In genomic region chr15:89633585-89633984, GRCh38 we compare ENCODE assay signal across 12 cellular contexts. TPM values are rescaled to one million over a fixed set of nuclear protein-coding genes. Genes with fewer than 3 reads are reported as not detected.
DNase-seq lines count a peak whose midpoint lies in the region; ATAC-seq and TF ChIP-seq lines count a peak whose summit lies in the region.
"Had no signal": no experiment of that assay in that cellular context is flagged by ENCODE, and none has a peak within 500 bp of the region (broad histone marks: within the 10 kb centered on the region; RNA-seq: fewer than 3 reads in every experiment).

No MANE protein-coding gene starts in this region.

- dilution Hi-C loops in mammary epithelial cell (cut with HindIII; ENCODE audit: low sequenced_read_pairs), result loop anchor here (5.0 kb wide), 1 partner anchor 56 kb away; the partner anchor contains the start of gene TICRR

- H3K36me3 ChIP-seq in Caco-2 (ENCODE audit: control insufficient read depth, insufficient read depth, low read length) (no peaks in the 10 kb centered on the region; the same call in 1 of the 2 replicates), mammary epithelial cell (ENCODE audit: insufficient read depth, low read length) (peaks cover 19% of the 10 kb centered on the region)

- no peaks in the 10 kb centered on the region for H3K79me2 ChIP-seq in mammary epithelial cell (ENCODE audit: insufficient read depth, low read length)

- H3K27me3 ChIP-seq in Caco-2 (replicated peaks; ENCODE audit: control insufficient read depth, insufficient read depth, low read length) (no peaks in the 10 kb centered on the region), mammary epithelial cell (ENCODE audit: insufficient read depth, low read length) (no peaks in the 10 kb centered on the region)

- H3K27me3 Mint-ChIP-seq in Caco-2 (ENCODE audit: insufficient read depth, unreplicated experiment), result no peaks in the 10 kb centered on the region
- no peaks in the 10 kb centered on the region for H3K27me3 Mint-ChIP-seq in activated T-cell treated with anti-CD3 and anti-CD28 coated beads, Interleukin-2, amount 50 U/mL, for 72 hours (ENCODE audit: low read depth)
- H3K27me3 Mint-ChIP-seq: CD4-positive, alpha-beta T cell had no signal

- intact Hi-C loops in Caco-2 (cut with micrococcal nuclease; ENCODE audit: unreplicated experiment), result no loop called here
- intact Hi-C loops in mammary epithelial cell (cut with micrococcal nuclease), result no loop called here

- H3K9me3 ChIP-seq in Caco-2 (0 out of 2 replicates have a peak, but pooled peaks cover 3% of the 10 kb centered on the region), mammary epithelial cell (replicated peaks; ENCODE audit: insufficient read depth, low read length) (peaks cover 6% of the 10 kb centered on the region)

- peak overlapping the region; percentile 15 for H3K27ac Mint-ChIP-seq in Caco-2 (ENCODE audit: unreplicated experiment)
- H3K27ac Mint-ChIP-seq in activated T-cell treated with anti-CD3 and anti-CD28 coated beads, Interleukin-2, amount 50 U/mL, for 72 hours, result no peak overlapping the region
- H3K27ac Mint-ChIP-seq: CD4-positive, alpha-beta T cell had no signal

- WGBS in mammary epithelial cell (ENCODE audit: low coverage, missing lambda C conversion rate), result 97% methylated on average over 22 of the region's 23 CpGs

- in situ Hi-C loops in mammary epithelial cell (cut with MboI; ENCODE audit: low sequenced_read_pairs in 2 of 2), result no loop called here

- TF ChIP-seq CTCF in Caco-2 (IDR thresholded peaks at IDR 0.05; ENCODE audit: insufficient read depth in 1 of 2, low read depth in 1 of 2, low read length in 1 of 2, severe bottlenecking in 1 of 2, unreplicated experiment in 1 of 2) (no peak), mammary epithelial cell (conservative IDR thresholded peaks at IDR 0.05 in 1 of 2, IDR thresholded peaks at IDR 0.05 in 1 of 2; ENCODE audit: extremely low read depth in 1 of 2, insufficient read depth in 1 of 2, low read depth in 1 of 2, low read length in 2 of 2) (no peak)

- no TSS peak for BruUV-seq in Caco-2 (replicated peaks; lab: Mats Ljungman, UMichigan)
- BruUV-seq in mammary epithelial cell (replicated peaks; lab: Mats Ljungman, UMichigan), result no TSS peak

- no peak for ATAC-seq in activated T-cell treated with anti-CD3 and anti-CD28 coated beads, Interleukin-2, amount 50 U/mL, for 72 hours (replicated peaks in 1 of 2)

- H3K4me1 Mint-ChIP-seq in Caco-2 (ENCODE audit: low read depth, unreplicated experiment), result no peaks in the 10 kb centered on the region
- H3K4me1 Mint-ChIP-seq in activated T-cell treated with anti-CD3 and anti-CD28 coated beads, Interleukin-2, amount 50 U/mL, for 72 hours (ENCODE audit: low read depth), result no peaks in the 10 kb centered on the region

- POLR2A ChIA-PET in Caco-2 (lab: Charles Lee), result no interaction called here

- no peaks in the 10 kb centered on the region for H3K4me1 ChIP-seq in Caco-2
- H3K4me1 ChIP-seq in mammary epithelial cell (ENCODE audit: insufficient read depth, low read length), result no peaks in the 10 kb centered on the region

- no peak overlapping the region for H3K4me3 Mint-ChIP-seq in Caco-2 (ENCODE audit: unreplicated experiment)
- no peak overlapping the region for H3K4me3 Mint-ChIP-seq in activated T-cell treated with anti-CD3 and anti-CD28 coated beads, Interleukin-2, amount 50 U/mL, for 72 hours
- H3K4me3 Mint-ChIP-seq: CD4-positive, alpha-beta T cell had no signal

- H3K9me3 Mint-ChIP-seq in Caco-2 (ENCODE audit: unreplicated experiment), result peaks cover 9% of the 10 kb centered on the region
- peaks cover 0 to 2% of the 10 kb centered on the region in 2 donors for H3K9me3 Mint-ChIP-seq in activated T-cell treated with anti-CD3 and anti-CD28 coated beads, Interleukin-2, amount 50 U/mL, for 72 hours
- H3K9me3 Mint-ChIP-seq: CD4-positive, alpha-beta T cell had no signal

- DNase-seq in Caco-2 (no peak), HuH-7.5 (ENCODE audit: low spot score) (peak; percentile 4), iPS-NIHi7 (ENCODE audit: extremely low spot score) (peak; percentile 9), mammary epithelial cell (no peak), SHP77 (lab: John Stamatoyannopoulos, UW) (no peak)
- DNase-seq in activated T-cell treated with anti-CD3 and anti-CD28 coated beads, Interleukin-2, amount 50 U/mL, for 72 hours, result no peak
- DNase-seq: Calu3; CD4-positive, alpha-beta T cell; GOT3; KG1; MV-4-11; NCI-H1694 treated with DMSO at 0.1 percent for 48 hours had no signal

- no peak overlapping the region for H3K4me3 ChIP-seq in Caco-2 (ENCODE audit: low read depth, low read length)
- no peak overlapping the region for H3K4me3 ChIP-seq in mammary epithelial cell (replicated peaks in 1 of 3; ENCODE audit: insufficient read depth in 1 of 3, low read depth in 2 of 3, low read length in 3 of 3)

- CTCF ChIA-PET in Caco-2 (lab: Charles Lee), result no interaction called here
- CTCF ChIA-PET in mammary epithelial cell (lab: Charles Lee; ENCODE audit: low non-redundant PET), result no interaction called here

- H3K36me3 Mint-ChIP-seq in Caco-2 (ENCODE audit: insufficient read depth, unreplicated experiment), result peaks cover 59% of the 10 kb centered on the region
- peaks cover 5 to 9% of the 10 kb centered on the region in 2 donors for H3K36me3 Mint-ChIP-seq in activated T-cell treated with anti-CD3 and anti-CD28 coated beads, Interleukin-2, amount 50 U/mL, for 72 hours (ENCODE audit: insufficient read depth in 2 of 2)

- H3K27ac ChIP-seq in mammary epithelial cell (ENCODE audit: insufficient read depth, low read depth, low read length), result no peak overlapping the region

- no peak overlapping the region for H3K9ac ChIP-seq in mammary epithelial cell (ENCODE audit: insufficient read depth, low read length)

- no peak overlapping the region for H2AFZ ChIP-seq in mammary epithelial cell (ENCODE audit: low read depth, low read length)

- H3K4me2 ChIP-seq in mammary epithelial cell (ENCODE audit: insufficient read depth, low read depth, low read length), result no peak overlapping the region

- no peaks in the 10 kb centered on the region for H4K20me1 ChIP-seq in mammary epithelial cell (ENCODE audit: insufficient read depth, low read length)

RNA-seq across cellular contexts. Expression of gene KIF7, which starts 21.7 kb away (rescaled TPM):
- 8.2 TPM in 2 replicates for total RNA-seq in Caco-2 (2022)
- total RNA-seq in mammary epithelial cell, result 10 to 100 TPM in 1 of 2 donors, 1 to 10 TPM in 1; 4.4 to 10.2 TPM
- 1.5 TPM for polyA plus RNA-seq in mammary epithelial cell
- polyA minus RNA-seq in mammary epithelial cell, result 0.52 TPM
- total RNA-seq in activated T-cell treated with anti-CD3 and anti-CD28 coated beads, Interleukin-2, amount 50 U/mL, for 72 hours, result 1 to 10 TPM; 1.4 to 1.8 TPM

RNA-seq across cellular contexts. Expression of gene PLIN1, which starts 45.6 kb away (rescaled TPM):
- total RNA-seq in Caco-2 (2022), result not detected in 2 replicates
- under 1 TPM; 0.17 to 0.31 TPM for total RNA-seq in mammary epithelial cell
- polyA plus RNA-seq in mammary epithelial cell, result 0.08 TPM
- polyA minus RNA-seq in mammary epithelial cell, result not detected
- total RNA-seq in activated T-cell treated with anti-CD3 and anti-CD28 coated beads, Interleukin-2, amount 50 U/mL, for 72 hours, result 1 to 10 TPM in 1 of 2 donors, under 1 TPM in 1; 0.88 to 1.3 TPM

RNA-seq across cellular contexts. Expression of gene PEX11A, which starts 57.0 kb away (rescaled TPM):
- 3.7 and 4.1 TPM in 2 replicates for total RNA-seq in Caco-2 (2022)
- total RNA-seq in mammary epithelial cell, result 1 to 10 TPM; 4.3 to 7.3 TPM
- 4.9 TPM for polyA plus RNA-seq in mammary epithelial cell
- polyA minus RNA-seq in mammary epithelial cell, result not detected
- total RNA-seq in activated T-cell treated with anti-CD3 and anti-CD28 coated beads, Interleukin-2, amount 50 U/mL, for 72 hours, result 1 to 10 TPM; 4.0 to 7.3 TPM

RNA-seq across cellular contexts. Expression of gene WDR93, which starts 57.0 kb away (rescaled TPM):
- total RNA-seq in Caco-2 (2022) (0.16 TPM in 1 of 2 replicates, not detected in the other), mammary epithelial cell (under 1 TPM in 1 of 2 donors, not detected in 1; 0.17 TPM)
- 0.03 TPM for polyA plus RNA-seq in mammary epithelial cell
- polyA minus RNA-seq in mammary epithelial cell, result not detected
- total RNA-seq in activated T-cell treated with anti-CD3 and anti-CD28 coated beads, Interleukin-2, amount 50 U/mL, for 72 hours, result under 1 TPM in 1 of 2 donors, not detected in 1; 0.19 TPM
- total RNA-seq: Calu3; CD4-positive, alpha-beta T cell had no signal

RNA-seq across cellular contexts. Expression of gene TICRR, which starts 58.3 kb away (rescaled TPM):
- total RNA-seq in Caco-2 (2022) (23.6 and 24.1 TPM in 2 replicates), mammary epithelial cell (10 to 100 TPM in 1 of 2 donors, under 1 TPM in 1; 0.67 to 13.7 TPM)
- polyA plus RNA-seq in mammary epithelial cell, result 8.3 TPM
- 34.1 TPM for polyA minus RNA-seq in mammary epithelial cell
- 10 to 100 TPM; 18.5 to 23.4 TPM for total RNA-seq in activated T-cell treated with anti-CD3 and anti-CD28 coated beads, Interleukin-2, amount 50 U/mL, for 72 hours

Comparison
In these comparisons a context has a peak if more than half of its experiments do, and no peak if none do; other contexts are left out.
1. DNase-seq: peak in HuH-7.5 (single experiment) and iPS-NIHi7 (single experiment); none in Caco-2 (0 of 2), mammary epithelial cell (single experiment), activated T-cell treated with anti-CD3 and anti-CD28 coated beads, Interleukin-2, amount 50 U/mL, for 72 hours (0 of 2) and SHP77 (0 of 2).